ENCODE assay signal across 15 cellular contexts in genomic region chr15:63250312-63250965, GRCh38. TPM values are rescaled to one million over a fixed set of nuclear protein-coding genes. Genes with fewer than 3 reads are reported as not detected.
DNase-seq lines count a peak whose midpoint lies in the region; ATAC-seq and TF ChIP-seq lines count a peak whose summit lies in the region.
"Had no signal": no experiment of that assay in that cellular context is flagged by ENCODE, and none has a peak within 500 bp of the region (broad histone marks: within the 10 kb centered on the region; RNA-seq: fewer than 3 reads in every experiment).

No MANE protein-coding gene starts in this region.

- no peak for TF ChIP-seq CTCF in fibroblast of villous mesenchyme (IDR thresholded peaks at IDR 0.05; ENCODE audit: insufficient read depth, low read depth, low read length)
- no peak for TF ChIP-seq CTCF in upper lobe of left lung (IDR thresholded peaks at IDR 0.05)
- TF ChIP-seq CTCF in GM13976 (IDR thresholded peaks at IDR 0.05; ENCODE audit: borderline replicate concordance, control extremely low read depth, extremely low read depth, insufficient read depth, missing control alignments) = no peak
- no peak for TF ChIP-seq CTCF in neural progenitor cell (IDR thresholded peaks at IDR 0.05)

- H3K27me3 Mint-ChIP-seq in activated naive CD4-positive, alpha-beta T cell treated with anti-CD3 and anti-CD28 coated beads, Interleukin-2, amount 10 ng/mL, durations not matched to agents 7 days and 5 days = no peaks in the 10 kb centered on the region
- H3K27me3 Mint-ChIP-seq in T-helper 17 cell (no peaks in the 10 kb centered on the region), neural progenitor cell (ENCODE audit: insufficient read depth, low read depth) (peaks cover 3% of the 10 kb centered on the region)
- no peaks in the 10 kb centered on the region for H3K27me3 Mint-ChIP-seq in stimulated activated naive B cell treated with anti-CD40 and anti-IgM and Interleukin-4, amounts not matched to agents 10 μg/mL and 1 μg/mL and 100 μg/mL, for 72 hours
- H3K27me3 Mint-ChIP-seq: activated CD4-positive, alpha-beta T cell treated with anti-CD3 and anti-CD28 coated beads, Interleukin-2, amount 10 ng/mL, durations not matched to agents 7 days and 5 days; memory B cell had no signal

- peaks cover 70% of the 10 kb centered on the region for H3K36me3 Mint-ChIP-seq in activated naive CD4-positive, alpha-beta T cell treated with anti-CD3 and anti-CD28 coated beads, Interleukin-2, amount 10 ng/mL, durations not matched to agents 7 days and 5 days
- H3K36me3 Mint-ChIP-seq in T-helper 17 cell (ENCODE audit: low read depth) (peaks cover 8% of the 10 kb centered on the region), neural progenitor cell (peaks cover 49% of the 10 kb centered on the region)
- H3K36me3 Mint-ChIP-seq in stimulated activated naive B cell treated with anti-CD40 and anti-IgM and Interleukin-4, amounts not matched to agents 10 μg/mL and 1 μg/mL and 100 μg/mL, for 72 hours = peaks cover 24 to 53% of the 10 kb centered on the region in 2 donors

- WGBS in upper lobe of left lung, 2 donors = 85 to 95% methylated on average over 4 of the region's 4 CpGs

- peaks cover 12% of the 10 kb centered on the region for H3K4me1 Mint-ChIP-seq in activated naive CD4-positive, alpha-beta T cell treated with anti-CD3 and anti-CD28 coated beads, Interleukin-2, amount 10 ng/mL, durations not matched to agents 7 days and 5 days
- H3K4me1 Mint-ChIP-seq in T-helper 17 cell (peaks cover 29% of the 10 kb centered on the region), neural progenitor cell (peaks cover 26% of the 10 kb centered on the region)
- peaks cover 4 to 13% of the 10 kb centered on the region in 2 donors for H3K4me1 Mint-ChIP-seq in stimulated activated naive B cell treated with anti-CD40 and anti-IgM and Interleukin-4, amounts not matched to agents 10 μg/mL and 1 μg/mL and 100 μg/mL, for 72 hours

- H3K27ac ChIP-seq in upper lobe of left lung = no peak overlapping the region
- H3K27ac ChIP-seq in neural progenitor cell = no peak overlapping the region
- H3K27ac ChIP-seq: BLaER1 had no signal

- H4K20me1 ChIP-seq in neural progenitor cell (ENCODE audit: low read depth) = peaks cover 1% of the 10 kb centered on the region
- H4K20me1 ChIP-seq: BLaER1 had no signal

- H3K9me3 Mint-ChIP-seq in activated naive CD4-positive, alpha-beta T cell treated with anti-CD3 and anti-CD28 coated beads, Interleukin-2, amount 10 ng/mL, durations not matched to agents 7 days and 5 days = no peaks in the 10 kb centered on the region
- no peaks in the 10 kb centered on the region for H3K9me3 Mint-ChIP-seq in stimulated activated naive B cell treated with anti-CD40 and anti-IgM and Interleukin-4, amounts not matched to agents 10 μg/mL and 1 μg/mL and 100 μg/mL, for 72 hours
- H3K9me3 Mint-ChIP-seq in neural progenitor cell = peaks cover 3% of the 10 kb centered on the region
- H3K9me3 Mint-ChIP-seq: activated CD4-positive, alpha-beta T cell treated with anti-CD3 and anti-CD28 coated beads, Interleukin-2, amount 10 ng/mL, durations not matched to agents 7 days and 5 days; memory B cell had no signal

- TF ChIP-seq EP300 in upper lobe of left lung (IDR thresholded peaks at IDR 0.05) = no peak

- H3K79me2 ChIP-seq in neural progenitor cell (ENCODE audit: low read depth) = no peaks in the 10 kb centered on the region

- H3K4me3 ChIP-seq in fibroblast of villous mesenchyme (ENCODE audit: low read depth, low read length) (no peak overlapping the region), upper lobe of left lung (no peak overlapping the region), neural progenitor cell (no peak overlapping the region)
- H3K4me3 ChIP-seq: BLaER1 had no signal

- H3K4me3 Mint-ChIP-seq in activated naive CD4-positive, alpha-beta T cell treated with anti-CD3 and anti-CD28 coated beads, Interleukin-2, amount 10 ng/mL, durations not matched to agents 7 days and 5 days = no peak overlapping the region
- H3K4me3 Mint-ChIP-seq in T-helper 17 cell (peak overlapping the region; percentile 43), neural progenitor cell (no peak overlapping the region)
- H3K4me3 Mint-ChIP-seq in stimulated activated naive B cell treated with anti-CD40 and anti-IgM and Interleukin-4, amounts not matched to agents 10 μg/mL and 1 μg/mL and 100 μg/mL, for 72 hours = no peak overlapping the region
- H3K4me3 Mint-ChIP-seq: activated CD4-positive, alpha-beta T cell treated with anti-CD3 and anti-CD28 coated beads, Interleukin-2, amount 10 ng/mL, durations not matched to agents 7 days and 5 days; memory B cell had no signal

- H2AFZ ChIP-seq in neural progenitor cell (replicated peaks) = no peak overlapping the region

- H3K9me3 ChIP-seq in T-helper 17 cell (ENCODE audit: control insufficient read depth, low read length, poor library complexity, severe bottlenecking) (no peaks in the 10 kb centered on the region), upper lobe of left lung (no peaks in the 10 kb centered on the region), neural progenitor cell (ENCODE audit: low read depth) (no peaks in the 10 kb centered on the region)
- H3K9me3 ChIP-seq: BLaER1 had no signal

- H3K27me3 ChIP-seq in upper lobe of left lung = no peaks in the 10 kb centered on the region
- no peaks in the 10 kb centered on the region for H3K27me3 ChIP-seq in neural progenitor cell
- H3K27me3 ChIP-seq: BLaER1 had no signal

- peaks cover 8% of the 10 kb centered on the region for H3F3A ChIP-seq in neural progenitor cell (ENCODE audit: low read depth)

- no peak overlapping the region for H3K4me2 ChIP-seq in neural progenitor cell
- H3K4me2 ChIP-seq: BLaER1 had no signal

- TF ChIP-seq POLR2A in upper lobe of left lung (IDR thresholded peaks at IDR 0.05) = no peak

- in situ Hi-C loops in GM13976 (cut with MboI; ENCODE audit: low sequenced_read_pairs, unreplicated experiment) = no loop called here

- ATAC-seq in T-helper 17 cell (no peak), upper lobe of left lung (ENCODE audit: low FRiP score in 2 of 2) (no peak)
- no peak for ATAC-seq in stimulated activated naive B cell treated with anti-CD40 and anti-IgM and Interleukin-4, amounts not matched to agents 10 μg/mL and 1 μg/mL and 100 μg/mL, for 72 hours (replicated peaks)

- peaks cover 0 to 30% (median 3%) of the 10 kb centered on the region in 4 donors for H3K36me3 ChIP-seq in upper lobe of left lung
- no peaks in the 10 kb centered on the region for H3K36me3 ChIP-seq in neural progenitor cell

- no peak for DNase-seq in activated naive CD4-positive, alpha-beta T cell treated with anti-CD3 and anti-CD28 coated beads, Interleukin-2, amount 10 ng/mL, durations not matched to agents 7 days and 5 days
- no peak for DNase-seq in activated naive CD4-positive, alpha-beta T cell (lab: John Stamatoyannopoulos, UW)
- no peak for DNase-seq in T-helper 17 cell
- DNase-seq in fibroblast of villous mesenchyme (ENCODE audit: low read depth) = peak; percentile 98
- DNase-seq in stimulated activated naive B cell treated with anti-CD40 and anti-IgM and Interleukin-4, amounts not matched to agents 10 μg/mL and 1 μg/mL and 100 μg/mL, for 72 hours = no peak
- DNase-seq in upper lobe of left lung = no peak
- no peak for DNase-seq in GM13976 (ENCODE audit: low spot score)
- no peak for DNase-seq in neural progenitor cell (ENCODE audit: low spot score)
- DNase-seq: activated CD4-positive, alpha-beta T cell treated with anti-CD3 and anti-CD28 coated beads, Interleukin-2, amount 10 ng/mL, durations not matched to agents 7 days and 5 days; anterior cingulate cortex; KBM-7; NCI-H446; small intestine had no signal

- peaks cover 23 to 36% (median 27%) of the 10 kb centered on the region in 4 donors for H3K4me1 ChIP-seq in upper lobe of left lung
- H3K4me1 ChIP-seq in neural progenitor cell = peaks cover 5% of the 10 kb centered on the region
- H3K4me1 ChIP-seq: BLaER1 had no signal

- CTCF ChIA-PET in activated naive CD4-positive, alpha-beta T cell treated with anti-CD3 and anti-CD28 coated beads, Interleukin-2, amount 10 ng/mL, durations not matched to agents 7 days and 5 days (lab: Charles Lee) = no interaction called here

- H3K27ac Mint-ChIP-seq in activated naive CD4-positive, alpha-beta T cell treated with anti-CD3 and anti-CD28 coated beads, Interleukin-2, amount 10 ng/mL, durations not matched to agents 7 days and 5 days = peak overlapping the region; percentile 8
- H3K27ac Mint-ChIP-seq in T-helper 17 cell (peak overlapping the region; percentile 56), neural progenitor cell (no peak overlapping the region)
- H3K27ac Mint-ChIP-seq in stimulated activated naive B cell treated with anti-CD40 and anti-IgM and Interleukin-4, amounts not matched to agents 10 μg/mL and 1 μg/mL and 100 μg/mL, for 72 hours = peak overlapping the region; percentile 57
- H3K27ac Mint-ChIP-seq: activated CD4-positive, alpha-beta T cell treated with anti-CD3 and anti-CD28 coated beads, Interleukin-2, amount 10 ng/mL, durations not matched to agents 7 days and 5 days; memory B cell had no signal

- H3K9ac ChIP-seq in neural progenitor cell = no peak overlapping the region
- H3K9ac ChIP-seq: BLaER1 had no signal

RNA-seq across cellular contexts. Expression of gene APH1B, which starts 27.0 kb away (rescaled TPM):
- total RNA-seq in T-helper 17 cell (10 to 100 TPM; 11.8 to 17.6 TPM), fibroblast of villous mesenchyme (14.5 and 19.9 TPM in 2 replicates), upper lobe of left lung (10 to 100 TPM in 4 of 6 donors, 1 to 10 TPM in 2; 4.9 to 28.9 (median 12.4) TPM), neural progenitor cell (ENCODE audit: low replicate concordance) (2.7 and 4.0 TPM in 2 replicates)
